In the genomic region with DNA sequence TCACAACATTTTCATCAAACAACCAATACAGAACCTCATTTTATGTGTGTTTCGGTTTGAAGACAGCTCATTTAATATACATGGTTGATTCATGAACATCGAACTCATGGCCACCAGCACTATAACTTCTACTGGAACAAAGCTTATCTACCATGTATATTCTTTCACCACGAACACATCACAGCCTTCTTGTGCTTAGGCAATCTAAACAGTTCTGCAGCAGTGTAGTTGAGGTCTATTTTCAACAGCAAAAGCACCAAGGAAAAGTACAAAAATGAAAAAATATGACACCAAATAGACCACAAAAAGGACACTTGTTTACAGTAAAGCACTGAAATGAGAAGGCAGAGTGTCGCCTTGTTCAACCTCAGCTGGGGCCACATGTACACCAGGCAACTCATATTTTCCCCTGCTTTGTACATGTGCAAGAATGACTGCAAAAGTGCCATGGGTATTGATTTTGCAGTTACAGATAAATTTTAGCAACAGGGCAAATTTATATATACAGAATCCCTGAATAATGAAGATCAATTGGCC, we compare ENCODE assay signal across 1 cellular context.
TF ChIP-seq lines count a peak whose summit lies in the region.

No MANE protein-coding gene starts in this region.

TF ChIP-seq in H1, 55 proteins besides CTCF, POLR2A, EP300 and RAD21:
- TF ChIP-seq HDAC6 (IDR thresholded peaks at IDR 0.05; ENCODE audit: low read depth, low read length) (no peak), JUND (IDR thresholded peaks at IDR 0.05; ENCODE audit: low read length) (no peak), PHF8 (conservative IDR thresholded peaks at IDR 0.05; ENCODE audit: low read depth, low read length) (no peak), NRF1 (IDR thresholded peaks at IDR 0.05; ENCODE audit: low read depth, low read length) (no peak), SP2 (IDR thresholded peaks at IDR 0.05; ENCODE audit: low read length) (no peak), SUZ12 (IDR thresholded peaks at IDR 0.05; ENCODE audit: low read length) (no peak)
